In the genomic region with DNA sequence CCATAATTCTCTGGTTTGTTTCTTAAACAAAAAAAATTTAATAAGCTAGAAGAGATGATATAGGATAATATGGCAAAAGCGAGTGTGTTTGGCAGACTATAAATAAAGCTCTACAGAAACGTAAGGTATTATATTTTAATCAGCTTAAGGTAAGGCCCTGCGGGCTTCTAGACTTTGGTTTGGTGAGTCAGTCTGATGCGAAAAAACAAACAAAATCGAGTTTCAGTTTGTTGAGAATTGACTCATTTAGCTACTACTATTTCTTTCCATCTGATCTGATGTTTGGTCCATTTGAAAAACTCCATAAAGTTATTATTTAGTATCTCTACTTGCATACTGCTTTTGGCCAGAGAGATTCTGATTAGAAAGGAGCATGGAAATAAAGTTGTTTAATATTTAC, we compare ENCODE assay signal across 13 cellular contexts.
DNase-seq lines count a peak whose midpoint lies in the region; ATAC-seq and TF ChIP-seq lines count a peak whose summit lies in the region.
"Had no signal": no experiment of that assay in that cellular context is flagged by ENCODE, and none has a peak within 500 bp of the region (broad histone marks: within the 10 kb centered on the region; RNA-seq: fewer than 3 reads in every experiment).

No MANE protein-coding gene starts in this region.

- H2BK5ac ChIP-seq in mesenchymal stem cell (ENCODE audit: low read depth, low read length, poor library complexity, severe bottlenecking): no peak overlapping the region

- H3K4me3 Mint-ChIP-seq in natural killer cell treated with Interleukin-12 subunit alpha and Interleukin-12 subunit beta and Interleukin-15 and Interleukin-18, amount 100 ng/mL, for 72 hours: peak overlapping the region; percentile 56
- H3K4me3 Mint-ChIP-seq in natural killer cell: no peak overlapping the region
- peak overlapping the region; percentile 52 for H3K4me3 Mint-ChIP-seq in activated T-helper 17 cell treated with anti-CD3 and anti-CD28 coated beads, Interleukin-2, amount 50 U/mL, for 72 hours

- H3K27me3 Mint-ChIP-seq in natural killer cell treated with Interleukin-12 subunit alpha and Interleukin-12 subunit beta and Interleukin-15 and Interleukin-18, amount 100 ng/mL, for 72 hours: no peaks in the 10 kb centered on the region
- H3K27me3 Mint-ChIP-seq in natural killer cell (ENCODE audit: low read depth in 2 of 2): no peaks in the 10 kb centered on the region
- H3K27me3 Mint-ChIP-seq in activated T-helper 17 cell treated with anti-CD3 and anti-CD28 coated beads, Interleukin-2, amount 50 U/mL, for 72 hours: no peaks in the 10 kb centered on the region

- H3K4me1 Mint-ChIP-seq in natural killer cell treated with Interleukin-12 subunit alpha and Interleukin-12 subunit beta and Interleukin-15 and Interleukin-18, amount 100 ng/mL, for 72 hours (ENCODE audit: low read depth in 2 of 2): peaks cover 0 to 13% of the 10 kb centered on the region in 2 donors
- H3K4me1 Mint-ChIP-seq in natural killer cell: no peaks in the 10 kb centered on the region
- peaks cover 40% of the 10 kb centered on the region for H3K4me1 Mint-ChIP-seq in activated T-helper 17 cell treated with anti-CD3 and anti-CD28 coated beads, Interleukin-2, amount 50 U/mL, for 72 hours

- no peaks in the 10 kb centered on the region for H3K9me3 Mint-ChIP-seq in natural killer cell treated with Interleukin-12 subunit alpha and Interleukin-12 subunit beta and Interleukin-15 and Interleukin-18, amount 100 ng/mL, for 72 hours
- no peaks in the 10 kb centered on the region for H3K9me3 Mint-ChIP-seq in natural killer cell
- H3K9me3 Mint-ChIP-seq in activated T-helper 17 cell treated with anti-CD3 and anti-CD28 coated beads, Interleukin-2, amount 50 U/mL, for 72 hours: no peaks in the 10 kb centered on the region

- H3K9ac ChIP-seq in mesenchymal stem cell (ENCODE audit: low read length): no peak overlapping the region

- H3K36me3 ChIP-seq in left lung (no peaks in the 10 kb centered on the region), mesenchymal stem cell (ENCODE audit: control insufficient read depth in 1 of 2, insufficient read depth in 2 of 2, low read depth in 1 of 2, low read length in 2 of 2) (peaks cover 0 to 17% of the 10 kb centered on the region in 2 experiments)

- no peak overlapping the region for H4K91ac ChIP-seq in mesenchymal stem cell (ENCODE audit: low read length)

- no peak overlapping the region for H2AFZ ChIP-seq in mesenchymal stem cell (ENCODE audit: low read depth, low read length)

- H2AK5ac ChIP-seq in mesenchymal stem cell (ENCODE audit: low read length, severe bottlenecking): no peak overlapping the region

- no peak overlapping the region for H3K4me3 ChIP-seq in left lung
- H3K4me3 ChIP-seq in mesenchymal stem cell (ENCODE audit: insufficient read depth in 1 of 2, low read depth in 1 of 2, low read length in 2 of 2): no peak overlapping the region
- H3K4me3 ChIP-seq: heart right ventricle had no signal

- no peak overlapping the region for H3K4me2 ChIP-seq in mesenchymal stem cell (ENCODE audit: low read length, poor library complexity, severe bottlenecking)

- intact Hi-C loops in natural killer cell (cut with micrococcal nuclease): no loop called here
- intact Hi-C loops in left lung (cut with DNase I): no loop called here

- WGBS in mesenchymal stem cell: 79% methylated on average over 3 of the region's 5 CpGs

- H3K36me3 Mint-ChIP-seq in natural killer cell treated with Interleukin-12 subunit alpha and Interleukin-12 subunit beta and Interleukin-15 and Interleukin-18, amount 100 ng/mL, for 72 hours: no peaks in the 10 kb centered on the region
- H3K36me3 Mint-ChIP-seq in natural killer cell: no peaks in the 10 kb centered on the region
- H3K36me3 Mint-ChIP-seq in activated T-helper 17 cell treated with anti-CD3 and anti-CD28 coated beads, Interleukin-2, amount 50 U/mL, for 72 hours (ENCODE audit: low read depth): no peaks in the 10 kb centered on the region

- TF ChIP-seq CTCF in natural killer cell (IDR thresholded peaks at IDR 0.05) (no peak), left lung (IDR thresholded peaks at IDR 0.05) (no peak)

- no peak overlapping the region for H2BK120ac ChIP-seq in mesenchymal stem cell (ENCODE audit: low read depth, low read length)

- H2BK12ac ChIP-seq in mesenchymal stem cell (ENCODE audit: low read length in 2 of 2): no peak overlapping the region

- ATAC-seq in natural killer cell treated with Interleukin-12 subunit alpha and Interleukin-12 subunit beta and Interleukin-15 and Interleukin-18, amount 100 ng/mL, for 72 hours: peak in 1 of 2 donors; percentile 45
- ATAC-seq in natural killer cell: no peak
- peak; percentile 43 for ATAC-seq in HG02973 (IDR thresholded peaks at IDR 0.05; ENCODE audit: unreplicated experiment)
- peak; percentile 59 for ATAC-seq in activated T-helper 17 cell treated with anti-CD3 and anti-CD28 coated beads, Interleukin-2, amount 50 U/mL, for 72 hours (replicated peaks)
- ATAC-seq in left lung: no peak
- ATAC-seq in HG03025 (IDR thresholded peaks at IDR 0.05; ENCODE audit: low FRiP score, unreplicated experiment): no peak
- no peak for ATAC-seq in HG02623 (IDR thresholded peaks at IDR 0.05; ENCODE audit: unreplicated experiment)
- ATAC-seq: heart right ventricle had no signal

- no peaks in the 10 kb centered on the region for H3K79me1 ChIP-seq in mesenchymal stem cell (replicated peaks; ENCODE audit: low read length, poor library complexity, severe bottlenecking)

- DNase-seq in natural killer cell treated with Interleukin-12 subunit alpha and Interleukin-12 subunit beta and Interleukin-15 and Interleukin-18, amount 100 ng/mL, for 72 hours (ENCODE audit: low spot score): no peak
- DNase-seq in natural killer cell (no peak), left lung (no peak), mesenchymal stem cell (no peak)
- DNase-seq: activated gamma-delta T cell, cortex of kidney, heart right ventricle, midbrain, NCI-H1436 had no signal

- no peak overlapping the region for H2BK15ac ChIP-seq in mesenchymal stem cell (ENCODE audit: low read depth, poor library complexity, severe bottlenecking)

- H3K14ac ChIP-seq in mesenchymal stem cell (ENCODE audit: low read length in 2 of 2): no peak overlapping the region

- H3K4me1 ChIP-seq in left lung: peaks cover 12 to 17% of the 10 kb centered on the region in 2 donors
- peaks cover 7% of the 10 kb centered on the region for H3K4me1 ChIP-seq in mesenchymal stem cell (ENCODE audit: control insufficient read depth, insufficient read depth, low read depth, low read length)

- H3K9me3 ChIP-seq in left lung: no peaks in the 10 kb centered on the region
- H3K9me3 ChIP-seq in mesenchymal stem cell (ENCODE audit: control insufficient read depth, low read length): no peaks in the 10 kb centered on the region
- H3K9me3 ChIP-seq: heart right ventricle had no signal

- no peak overlapping the region for H3K27ac ChIP-seq in left lung
- no peak overlapping the region for H3K27ac ChIP-seq in mesenchymal stem cell (ENCODE audit: low read length, poor library complexity, severe bottlenecking)
- H3K27ac ChIP-seq: heart right ventricle had no signal

- peak overlapping the region in 1 of 2 donors; percentile 83 for H3K27ac Mint-ChIP-seq in natural killer cell treated with Interleukin-12 subunit alpha and Interleukin-12 subunit beta and Interleukin-15 and Interleukin-18, amount 100 ng/mL, for 72 hours
- H3K27ac Mint-ChIP-seq in natural killer cell: no peak overlapping the region
- H3K27ac Mint-ChIP-seq in activated T-helper 17 cell treated with anti-CD3 and anti-CD28 coated beads, Interleukin-2, amount 50 U/mL, for 72 hours: peak overlapping the region; percentile 91

- H3K27me3 ChIP-seq in left lung: no peaks in the 10 kb centered on the region
- no peaks in the 10 kb centered on the region for H3K27me3 ChIP-seq in mesenchymal stem cell (ENCODE audit: control insufficient read depth in 1 of 2, insufficient read depth in 1 of 2, low read length in 2 of 2)
- H3K27me3 ChIP-seq: heart right ventricle had no signal

- no peak overlapping the region for H3K18ac ChIP-seq in mesenchymal stem cell (ENCODE audit: low read depth in 1 of 2, low read length in 2 of 2)

- H3K23ac ChIP-seq in mesenchymal stem cell (ENCODE audit: low read length in 2 of 2): no peak overlapping the region

- no peak overlapping the region for H3K4ac ChIP-seq in mesenchymal stem cell (ENCODE audit: low read depth in 1 of 2, low read length in 2 of 2)

- no peak overlapping the region for H4K8ac ChIP-seq in mesenchymal stem cell (ENCODE audit: low read length)

Comparison
In these comparisons a context has a peak if more than half of its experiments do, and no peak if none do; other contexts are left out.
1. ATAC-seq: peak in HG02973 (single experiment) and activated T-helper 17 cell treated with anti-CD3 and anti-CD28 coated beads, Interleukin-2, amount 50 U/mL, for 72 hours (single experiment); none in natural killer cell (0 of 3), left lung (single experiment), HG03025 (single experiment) and HG02623 (single experiment).